1 cellular context compared by ENCODE assay signal in genomic region chr5:1182633-1183423, GRCh38.
TF ChIP-seq lines count a peak whose summit lies in the region.

No MANE protein-coding gene starts in this region.

TF ChIP-seq in HepG2, 621 proteins besides CTCF, POLR2A, EP300 and RAD21 (continued from another document and continues in another):
- TF ChIP-seq ZBTB26 (CRISPR knock-in tag; IDR thresholded peaks at IDR 0.05; ENCODE audit: borderline replicate concordance) (no peak), IRF1 (CRISPR knock-in tag; IDR thresholded peaks at IDR 0.05; ENCODE audit: low read depth) (no peak), ZNF790 (CRISPR knock-in tag; IDR thresholded peaks at IDR 0.05; ENCODE audit: borderline replicate concordance) (no peak), ZNF207 (IDR thresholded peaks at IDR 0.05; ENCODE audit: borderline replicate concordance) (no peak), REL (CRISPR knock-in tag; conservative IDR thresholded peaks at IDR 0.05) (no peak), PLRG1 (conservative IDR thresholded peaks at IDR 0.05) (no peak), ZNF557 (CRISPR knock-in tag; IDR thresholded peaks at IDR 0.05) (no peak), SNAPC4 (CRISPR knock-in tag; IDR thresholded peaks at IDR 0.05) (no peak), ZFP82 (CRISPR knock-in tag; IDR thresholded peaks at IDR 0.05; ENCODE audit: borderline replicate concordance) (no peak), ZNF850 (CRISPR knock-in tag; conservative IDR thresholded peaks at IDR 0.05) (no peak), PITX1 (CRISPR knock-in tag; IDR thresholded peaks at IDR 0.05) (peak; percentile 66; the same call in 1 of the 2 replicates), U2AF1 (optimal IDR thresholded peaks at IDR 0.05; ENCODE audit: low read depth, low read length) (no peak), TEAD3 (CRISPR knock-in tag; optimal IDR thresholded peaks at IDR 0.05; ENCODE audit: borderline replicate concordance) (peak; percentile 5), ZNF747 (CRISPR knock-in tag; IDR thresholded peaks at IDR 0.05; ENCODE audit: borderline replicate concordance) (no peak; the same call in 1 of the 2 replicates), MXD3 (CRISPR knock-in tag; IDR thresholded peaks at IDR 0.05) (no peak), ZBTB34 (CRISPR knock-in tag; IDR thresholded peaks at IDR 0.05) (no peak), RCOR2 (CRISPR knock-in tag; IDR thresholded peaks at IDR 0.05) (no peak), HINFP (CRISPR knock-in tag; IDR thresholded peaks at IDR 0.05; ENCODE audit: low read depth) (peak; percentile 23; the same call in 1 of the 2 replicates), BORCS8-MEF2B (CRISPR knock-in tag; IDR thresholded peaks at IDR 0.05) (peak; percentile 79), JUND (CRISPR knock-in tag; IDR thresholded peaks at IDR 0.05) (no peak), ZNF24 (IDR thresholded peaks at IDR 0.05) (no peak), SAP130 (CRISPR knock-in tag; IDR thresholded peaks at IDR 0.05; ENCODE audit: low read depth) (peak; percentile 57), ZNF816 (CRISPR knock-in tag; IDR thresholded peaks at IDR 0.05; ENCODE audit: borderline replicate concordance) (no peak), MATR3 (CRISPR knock-in tag; IDR thresholded peaks at IDR 0.05) (no peak), REST (IDR thresholded peaks at IDR 0.05; ENCODE audit: borderline replicate concordance in 1 of 2, low read depth in 1 of 2, low read length in 2 of 2) (0 out of 4 replicates have a peak, but pooled peaks of 1 of the 2 experiments have one; percentile 26), ZKSCAN1 (IDR thresholded peaks at IDR 0.05; ENCODE audit: low read length) (no peak), NFKBIZ (CRISPR knock-in tag; IDR thresholded peaks at IDR 0.05) (no peak), NFIB (CRISPR knock-in tag; IDR thresholded peaks at IDR 0.05; ENCODE audit: borderline replicate concordance) (no peak), FOXO4 (CRISPR knock-in tag; conservative IDR thresholded peaks at IDR 0.05) (no peak), BCL3 (CRISPR knock-in tag; IDR thresholded peaks at IDR 0.05) (no peak; the same call in 1 of the 2 replicates), ZNF550 (CRISPR knock-in tag; IDR thresholded peaks at IDR 0.05; ENCODE audit: borderline replicate concordance) (no peak), ATF5 (CRISPR knock-in tag; IDR thresholded peaks at IDR 0.05; ENCODE audit: low read depth) (no peak), ATF4 (CRISPR knock-in tag; IDR thresholded peaks at IDR 0.05) (no peak), KAT7 (CRISPR knock-in tag; IDR thresholded peaks at IDR 0.05; ENCODE audit: borderline replicate concordance) (no peak), ZNF776 (CRISPR knock-in tag; IDR thresholded peaks at IDR 0.05) (peak; percentile 12; the same call in 1 of the 2 replicates), ZNF17 (CRISPR knock-in tag; IDR thresholded peaks at IDR 0.05) (no peak), NCOR1 (IDR thresholded peaks at IDR 0.05; ENCODE audit: borderline replicate concordance, low read length) (no peak), SRSF4 (IDR thresholded peaks at IDR 0.05; ENCODE audit: low read depth, low read length, poor library complexity, severe bottlenecking) (no peak), POLR2AphosphoS2 (IDR thresholded peaks at IDR 0.05; ENCODE audit: low read depth, low read length) (no peak), ZNF761 (CRISPR knock-in tag; conservative IDR thresholded peaks at IDR 0.05) (no peak), ZMAT3 (CRISPR knock-in tag; conservative IDR thresholded peaks at IDR 0.05) (0 out of 2 replicates have a peak, but pooled peaks have one; percentile 83)
